Comparison of ENCODE assay signal across 23 cellular contexts in the genomic region with DNA sequence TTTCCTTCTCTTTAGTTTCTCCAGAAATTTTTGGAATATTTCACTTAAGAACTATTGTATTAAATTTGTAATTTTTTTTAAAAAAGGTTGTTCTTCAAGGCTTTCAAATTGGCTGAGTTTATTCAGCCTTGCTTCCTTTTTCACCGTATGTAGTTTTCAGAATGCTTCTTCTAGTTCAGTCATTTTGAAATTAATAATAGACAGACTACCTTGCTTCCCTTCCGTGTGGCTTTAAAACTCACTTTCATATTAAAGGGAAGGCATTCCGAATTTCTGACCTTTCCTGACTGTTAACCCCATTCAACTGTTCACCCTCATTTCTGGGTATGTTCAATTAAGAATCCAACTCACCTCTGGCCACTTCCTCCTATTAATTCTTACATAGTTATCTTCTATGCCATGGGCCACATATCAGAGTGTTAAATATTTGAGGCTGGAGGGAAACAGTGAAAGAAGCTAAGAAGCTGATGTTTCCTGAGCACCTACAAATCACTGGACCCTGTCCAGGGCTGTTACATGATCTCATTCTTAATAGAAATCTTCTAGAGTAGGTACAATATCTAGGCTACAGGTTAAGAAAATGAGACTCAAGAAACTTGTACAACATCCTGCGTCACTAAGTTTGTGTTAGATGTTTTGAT.
DNase-seq lines count a peak whose midpoint lies in the region; ATAC-seq, FAIRE-seq and TF ChIP-seq lines count a peak whose summit lies in the region.
"Had no signal": no experiment of that assay in that cellular context is flagged by ENCODE, and none has a peak within 500 bp of the region (broad histone marks: within the 10 kb centered on the region; RNA-seq: fewer than 3 reads in every experiment).

No MANE protein-coding gene starts in this region.

- in situ Hi-C loops in ACHN (cut with HindIII; ENCODE audit: low pct_ligation_motif_present, low pct_unique_long_range_greater_than_20kb, low sequenced_read_pairs) = no loop called here

- intact Hi-C loops in Caco-2 (cut with micrococcal nuclease; ENCODE audit: unreplicated experiment) (no loop called here), left cardiac atrium (cut with DNase I) (no loop called here)

- no peak for TF ChIP-seq POLR2A in GM12891 (IDR thresholded peaks at IDR 0.05; ENCODE audit: low read depth, low read length)

- H3K4me1 Mint-ChIP-seq in Caco-2 (ENCODE audit: low read depth, unreplicated experiment) = no peaks in the 10 kb centered on the region
- H3K4me1 Mint-ChIP-seq: activated CD4-positive, alpha-beta T cell treated with anti-CD3 and anti-CD28 coated beads for 36 hours; CD14-positive monocyte; stimulated activated naive CD8-positive, alpha-beta T cell treated with anti-CD3 and anti-CD28 coated beads, Interleukin-15, amount 100 ng/mL, for 72 hours had no signal

- no peaks in the 10 kb centered on the region for H3K36me3 Mint-ChIP-seq in Caco-2 (ENCODE audit: insufficient read depth, unreplicated experiment)
- H3K36me3 Mint-ChIP-seq: CD14-positive monocyte had no signal

- DNase-seq in GM12891 (ENCODE audit: insufficient read length, low spot score) (no peak), Caco-2 (no peak), NCI-H2171 (lab: John Stamatoyannopoulos, UW) (no peak), left cardiac atrium (no peak), ACHN (no peak)
- DNase-seq: activated CD4-positive, alpha-beta T cell treated with anti-CD3 and anti-CD28 coated beads for 36 hours; activated CD8-positive, alpha-beta memory T cell treated with anti-CD3 and anti-CD28 coated beads, Interleukin-2, amount 50 U/mL, for 4 hours; DMS53; hypothalamus; Kasumi-1; left ventricle myocardium inferior; NCI-H1417 treated with DMSO at 0.1 percent for 48 hours; NCI-H510A; nucleus accumbens; stimulated activated naive CD8-positive, alpha-beta T cell treated with anti-CD3 and anti-CD28 coated beads, Interleukin-15, amount 100 ng/mL, for 72 hours had no signal

- POLR2A ChIA-PET in Caco-2 (lab: Charles Lee) = no interaction called here

- ATAC-seq in GM19395 (IDR thresholded peaks at IDR 0.05; ENCODE audit: unreplicated experiment) (peak; percentile 78), HG02759 (IDR thresholded peaks at IDR 0.05; ENCODE audit: unreplicated experiment) (peak; percentile 65), HG03520 (IDR thresholded peaks at IDR 0.05; ENCODE audit: unreplicated experiment) (peak; percentile 46), left cardiac atrium (no peak)
- ATAC-seq: A549; activated CD4-positive, alpha-beta T cell treated with anti-CD3 and anti-CD28 coated beads for 36 hours; stimulated activated naive CD8-positive, alpha-beta T cell treated with anti-CD3 and anti-CD28 coated beads, Interleukin-15, amount 100 ng/mL, for 72 hours had no signal

- H3K27ac Mint-ChIP-seq in Caco-2 (ENCODE audit: unreplicated experiment) = no peak overlapping the region
- H3K27ac Mint-ChIP-seq: activated CD4-positive, alpha-beta T cell treated with anti-CD3 and anti-CD28 coated beads for 36 hours; CD14-positive monocyte; stimulated activated naive CD8-positive, alpha-beta T cell treated with anti-CD3 and anti-CD28 coated beads, Interleukin-15, amount 100 ng/mL, for 72 hours had no signal

- CTCF ChIA-PET in Caco-2 (lab: Charles Lee) = no interaction called here

- no peak overlapping the region for H3K4me3 ChIP-seq in Caco-2 (ENCODE audit: low read depth, low read length)
- H3K4me3 ChIP-seq: A549, ascending aorta, left ventricle myocardium inferior, right atrium auricular region, SJSA1 had no signal

- no peak overlapping the region for H3K4me3 Mint-ChIP-seq in Caco-2 (ENCODE audit: unreplicated experiment)
- H3K4me3 Mint-ChIP-seq: activated CD4-positive, alpha-beta T cell treated with anti-CD3 and anti-CD28 coated beads for 36 hours; CD14-positive monocyte; stimulated activated naive CD8-positive, alpha-beta T cell treated with anti-CD3 and anti-CD28 coated beads, Interleukin-15, amount 100 ng/mL, for 72 hours had no signal

- H3K36me3 ChIP-seq in Caco-2 (ENCODE audit: control insufficient read depth, insufficient read depth, low read length) = no peaks in the 10 kb centered on the region
- H3K36me3 ChIP-seq: ascending aorta, left ventricle myocardium inferior, right atrium auricular region, SJSA1 had no signal

- TF ChIP-seq CTCF in Caco-2 (IDR thresholded peaks at IDR 0.05; ENCODE audit: insufficient read depth in 1 of 2, low read depth in 1 of 2, low read length in 1 of 2, severe bottlenecking in 1 of 2, unreplicated experiment in 1 of 2) = no peak

- no peaks in the 10 kb centered on the region for H3K27me3 ChIP-seq in Caco-2 (replicated peaks; ENCODE audit: control insufficient read depth, insufficient read depth, low read length)
- H3K27me3 ChIP-seq: ascending aorta, right atrium auricular region, SJSA1 had no signal

- H3K27me3 Mint-ChIP-seq in Caco-2 (ENCODE audit: insufficient read depth, unreplicated experiment) = peaks cover 10% of the 10 kb centered on the region

- no peaks in the 10 kb centered on the region for H3K4me1 ChIP-seq in Caco-2
- H3K4me1 ChIP-seq: ascending aorta, left ventricle myocardium inferior, right atrium auricular region, SJSA1 had no signal

- no peak for FAIRE-seq in GM12891 (lab: Jason Lieb, UNC)
- FAIRE-seq: A549 had no signal

- no peaks in the 10 kb centered on the region for H3K9me3 ChIP-seq in Caco-2
- H3K9me3 ChIP-seq: A549, ascending aorta, left ventricle myocardium inferior, right atrium auricular region, SJSA1 had no signal

- H3K9me3 Mint-ChIP-seq in Caco-2 (ENCODE audit: unreplicated experiment) = no peaks in the 10 kb centered on the region
- H3K9me3 Mint-ChIP-seq: stimulated activated naive CD8-positive, alpha-beta T cell treated with anti-CD3 and anti-CD28 coated beads, Interleukin-15, amount 100 ng/mL, for 72 hours had no signal

- BruUV-seq in Caco-2 (replicated peaks; lab: Mats Ljungman, UMichigan) = no TSS peak

TF ChIP-seq in GM12891, 5 proteins besides CTCF, POLR2A, EP300 and RAD21:
- TF ChIP-seq SPI1 (IDR thresholded peaks at IDR 0.05; ENCODE audit: low read depth, low read length) (peak; percentile 20; the same call in 1 of the 2 replicates), POU2F2 (IDR thresholded peaks at IDR 0.05; ENCODE audit: low read depth, low read length) (no peak)

Comparison
In these comparisons a context has a peak if more than half of its experiments do, and no peak if none do; other contexts are left out.
1. ATAC-seq: peak in GM19395 (single experiment), HG02759 (single experiment) and HG03520 (single experiment); none in left cardiac atrium (0 of 2).